Comparison of ENCODE assay signal across 17 cellular contexts in genomic region chr1:162207862-162208261, GRCh38.
DNase-seq lines count a peak whose midpoint lies in the region; ATAC-seq and TF ChIP-seq lines count a peak whose summit lies in the region.
"Had no signal": no experiment of that assay in that cellular context is flagged by ENCODE, and none has a peak within 500 bp of the region (broad histone marks: within the 10 kb centered on the region; RNA-seq: fewer than 3 reads in every experiment).

No MANE protein-coding gene starts in this region.

- H3K36me3 Mint-ChIP-seq in MCF 10A (ENCODE audit: insufficient read depth, unreplicated experiment): no peaks in the 10 kb centered on the region
- H3K36me3 Mint-ChIP-seq: CD8-positive, alpha-beta memory T cell had no signal

- DNase-seq in NCI-H82 (lab: John Stamatoyannopoulos, UW) (peak; percentile 18), NCI-H82 treated with DMSO at 0.1 percent for 48 hours (lab: John Stamatoyannopoulos, UW; ENCODE audit: unreplicated experiment) (no peak), PC-3 (no peak), left ventricle myocardium inferior (no peak), osteoblast (ENCODE audit: insufficient read length, low spot score, missing footprints) (no peak), MCF 10A (ENCODE audit: unreplicated experiment) (no peak)
- DNase-seq: AML-193; C1 segment of cervical spinal cord; CD8-positive, alpha-beta memory T cell; GDM1; IMR-90; NCI-H446; RPMI8226; SHP77 had no signal

- no peak overlapping the region for H3K27ac Mint-ChIP-seq in MCF 10A (ENCODE audit: low read depth, unreplicated experiment)
- H3K27ac Mint-ChIP-seq: CD8-positive, alpha-beta memory T cell had no signal

- H3K27me3 Mint-ChIP-seq in MCF 10A (ENCODE audit: insufficient read depth, unreplicated experiment): no peaks in the 10 kb centered on the region

- no peak overlapping the region for H2AFZ ChIP-seq in PC-3 (ENCODE audit: low read length)
- no peak overlapping the region for H2AFZ ChIP-seq in osteoblast (ENCODE audit: low read length)

- POLR2A ChIA-PET in PC-3 (lab: Charles Lee; ENCODE audit: unreplicated experiment): no interaction called here
- POLR2A ChIA-PET in MCF 10A (lab: Yijun Ruan, JAX): interaction anchor here (0.7 to 1.0 kb wide), 2 partner anchors 173 to 179 kb away, joined by 3 to 4 read pairs; partner anchors contain the start of gene C1orf226

- no peaks in the 10 kb centered on the region for H3F3A ChIP-seq in PC-3 (ENCODE audit: low read length, unreplicated experiment)

- CTCF ChIA-PET in PC-3 (lab: Charles Lee) (interaction anchor here (1.2 kb wide), 1 partner anchor 152 kb away, joined by 3 read pairs; no protein-coding TSS in a partner anchor), MCF 10A (lab: Yijun Ruan, JAX) (interaction anchor here (1.0 kb wide), 1 partner anchor 31 kb away, joined by 3 read pairs; no protein-coding TSS in a partner anchor)

- peaks cover 13% of the 10 kb centered on the region for H3K4me1 Mint-ChIP-seq in MCF 10A (ENCODE audit: insufficient read depth, unreplicated experiment)
- H3K4me1 Mint-ChIP-seq: CD8-positive, alpha-beta memory T cell had no signal

- ATAC-seq in PC-3: no peak

- no peaks in the 10 kb centered on the region for H3K9me3 Mint-ChIP-seq in MCF 10A (ENCODE audit: unreplicated experiment)
- H3K9me3 Mint-ChIP-seq: CD8-positive, alpha-beta memory T cell had no signal

- H3K4me2 ChIP-seq in PC-3 (ENCODE audit: low read length) (0 out of 2 replicates have a peak overlapping the region, but pooled peaks have one; percentile 39), osteoblast (ENCODE audit: insufficient read depth, low read length) (no peak overlapping the region)
- H3K4me2 ChIP-seq: KMS-11 had no signal

- H3K27ac ChIP-seq in PC-3 (ENCODE audit: low read length) (no peak overlapping the region), muscle layer of colon (ENCODE audit: low read depth, low read length) (peak overlapping the region; percentile 82), subcutaneous abdominal adipose tissue (ENCODE audit: low read depth, low read length) (peak overlapping the region; percentile 45), left ventricle myocardium inferior (replicated peaks) (no peak overlapping the region), osteoblast (ENCODE audit: low read depth, low read length) (no peak overlapping the region)
- H3K27ac ChIP-seq: KMS-11 had no signal

- H3K9me2 ChIP-seq in PC-3 (replicated peaks; ENCODE audit: low read length): no peaks in the 10 kb centered on the region

- no peak overlapping the region for H3K9ac ChIP-seq in PC-3 (ENCODE audit: low read length)
- H3K9ac ChIP-seq in muscle layer of colon (ENCODE audit: low read length): no peak overlapping the region
- no peak overlapping the region for H3K9ac ChIP-seq in subcutaneous abdominal adipose tissue (ENCODE audit: low read length in 5 of 5)
- H3K9ac ChIP-seq: KMS-11 had no signal

- TF ChIP-seq CTCF in PC-3 (conservative IDR thresholded peaks at IDR 0.05; ENCODE audit: low read depth, low read length): no peak
- TF ChIP-seq CTCF in left ventricle myocardium inferior (IDR thresholded peaks at IDR 0.05; ENCODE audit: borderline replicate concordance): no peak
- no peak for TF ChIP-seq CTCF in osteoblast (IDR thresholded peaks at IDR 0.05; ENCODE audit: extremely low read depth, low read depth, low read length)
- TF ChIP-seq CTCF in MCF 10A (IDR thresholded peaks at IDR 0.05; ENCODE audit: unreplicated experiment): no peak

- no peaks in the 10 kb centered on the region for H3K27me3 ChIP-seq in PC-3 (ENCODE audit: low read length)
- H3K27me3 ChIP-seq in muscle layer of colon (ENCODE audit: control insufficient read depth in 1 of 2, insufficient read depth in 2 of 2, low read length in 2 of 2): no peaks in the 10 kb centered on the region
- no peaks in the 10 kb centered on the region for H3K27me3 ChIP-seq in subcutaneous abdominal adipose tissue (ENCODE audit: control insufficient read depth in 5 of 5, insufficient read depth in 4 of 5, low read length in 5 of 5)
- no peaks in the 10 kb centered on the region for H3K27me3 ChIP-seq in left ventricle myocardium inferior (ENCODE audit: low read depth)
- peaks cover 5% of the 10 kb centered on the region for H3K27me3 ChIP-seq in osteoblast (ENCODE audit: insufficient read depth, low read length)

- H3K79me2 ChIP-seq in PC-3 (ENCODE audit: low read length) (no peaks in the 10 kb centered on the region), osteoblast (ENCODE audit: insufficient read depth, low read length) (no peaks in the 10 kb centered on the region)

- H3K4me1 ChIP-seq in PC-3 (ENCODE audit: insufficient read depth, low read length) (peaks cover 24% of the 10 kb centered on the region), muscle layer of colon (ENCODE audit: insufficient read depth, low read length) (peaks cover 66% of the 10 kb centered on the region), subcutaneous abdominal adipose tissue (ENCODE audit: control insufficient read depth in 5 of 5, insufficient read depth in 5 of 5, low read length in 5 of 5) (peaks cover 5 to 28% (median 18%) of the 10 kb centered on the region in 5 donors), left ventricle myocardium inferior (peaks cover 39% of the 10 kb centered on the region), osteoblast (ENCODE audit: insufficient read depth, low read length) (no peaks in the 10 kb centered on the region)

- H3K4me3 ChIP-seq in PC-3 (ENCODE audit: low read length): no peak overlapping the region
- no peak overlapping the region for H3K4me3 ChIP-seq in muscle layer of colon (ENCODE audit: low read depth in 1 of 2, low read length in 2 of 2)
- H3K4me3 ChIP-seq in subcutaneous abdominal adipose tissue (ENCODE audit: low read depth in 1 of 5, low read length in 5 of 5): no peak overlapping the region
- H3K4me3 ChIP-seq in left ventricle myocardium inferior: no peak overlapping the region
- no peak overlapping the region for H3K4me3 ChIP-seq in osteoblast (ENCODE audit: insufficient read depth, low read length)

- H3K9me3 ChIP-seq in PC-3 (ENCODE audit: low read length): no peaks in the 10 kb centered on the region
- no peaks in the 10 kb centered on the region for H3K9me3 ChIP-seq in muscle layer of colon (ENCODE audit: low read length)
- no peaks in the 10 kb centered on the region for H3K9me3 ChIP-seq in subcutaneous abdominal adipose tissue (ENCODE audit: control insufficient read depth in 5 of 5, low read length in 5 of 5)
- H3K9me3 ChIP-seq in left ventricle myocardium inferior (replicated peaks): no peaks in the 10 kb centered on the region
- H3K9me3 ChIP-seq in osteoblast (ENCODE audit: low read depth, low read length): no peaks in the 10 kb centered on the region

- no peak overlapping the region for H3K4me3 Mint-ChIP-seq in MCF 10A (ENCODE audit: unreplicated experiment)
- H3K4me3 Mint-ChIP-seq: CD8-positive, alpha-beta memory T cell had no signal

- BruUV-seq in PC-3 (replicated peaks; lab: Mats Ljungman, UMichigan) (no TSS peak), MCF 10A (replicated peaks; lab: Mats Ljungman, UMichigan) (no TSS peak)

- intact Hi-C loops in PC-3 (cut with micrococcal nuclease): no loop called here
- intact Hi-C loops in left ventricle myocardium inferior (cut with micrococcal nuclease): no loop called here
- intact Hi-C loops in MCF 10A (cut with micrococcal nuclease): no loop called here

- H4K20me1 ChIP-seq in PC-3 (ENCODE audit: low read length) (0 out of 2 replicates have a peak, but pooled peaks cover under 1% of the 10 kb centered on the region), osteoblast (ENCODE audit: insufficient read depth, low read length) (no peaks in the 10 kb centered on the region)

- H3K36me3 ChIP-seq in PC-3 (ENCODE audit: low read depth, low read length): no peaks in the 10 kb centered on the region
- H3K36me3 ChIP-seq in muscle layer of colon (ENCODE audit: insufficient read depth, low read length): no peaks in the 10 kb centered on the region
- no peaks in the 10 kb centered on the region for H3K36me3 ChIP-seq in subcutaneous abdominal adipose tissue (ENCODE audit: control insufficient read depth in 5 of 5, insufficient read depth in 5 of 5, low read length in 5 of 5)
- H3K36me3 ChIP-seq in left ventricle myocardium inferior: no peaks in the 10 kb centered on the region
- no peaks in the 10 kb centered on the region for H3K36me3 ChIP-seq in osteoblast (ENCODE audit: insufficient read depth, low read length)

Comparison
In these comparisons a context has a peak if more than half of its experiments do, and no peak if none do; other contexts are left out.
1. H3K27ac ChIP-seq: peak in muscle layer of colon (single experiment) and subcutaneous abdominal adipose tissue (single experiment); none in PC-3 (single experiment), left ventricle myocardium inferior (single experiment) and osteoblast (single experiment).